ENCODE assay signal across 8 cellular contexts in the genomic region with DNA sequence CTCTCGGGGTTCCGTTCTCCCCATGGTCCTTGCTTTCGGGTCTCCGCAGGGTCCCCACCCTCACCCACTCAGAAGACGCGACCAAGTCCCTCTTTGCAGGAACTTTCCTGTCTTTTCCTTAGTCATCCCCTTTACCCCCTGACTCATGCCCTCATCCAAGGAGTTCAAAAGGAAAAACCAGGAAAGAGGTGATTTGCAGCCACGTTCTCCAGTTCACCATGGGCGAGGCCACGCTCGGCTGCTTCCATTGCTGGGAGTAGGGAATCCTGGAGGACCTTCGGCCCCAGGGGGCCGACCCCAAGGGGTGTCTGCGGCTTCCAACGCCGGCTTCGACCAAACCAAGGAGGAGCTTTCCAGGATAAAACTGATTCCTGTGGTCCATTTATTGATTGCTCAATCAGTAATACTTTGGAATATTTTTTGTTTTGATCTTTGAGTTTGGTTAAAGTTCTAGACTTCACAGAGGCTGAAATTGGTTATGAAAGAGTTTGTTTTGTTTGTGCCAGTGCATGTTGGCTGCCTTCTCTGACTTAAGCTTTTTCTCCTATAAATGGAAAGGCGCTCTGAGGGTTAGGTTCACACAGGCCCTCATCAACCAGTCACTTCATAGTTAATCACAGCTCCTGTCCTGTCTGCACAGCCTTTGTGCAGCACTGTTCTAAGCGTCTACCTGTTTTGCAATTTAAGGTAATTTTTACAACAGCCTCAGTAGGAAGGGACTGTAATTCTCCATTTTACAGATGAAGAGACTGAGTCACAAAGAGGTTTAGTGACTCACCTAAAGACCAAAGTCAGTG. TPM values are rescaled to one million over a fixed set of nuclear protein-coding genes. Genes with fewer than 3 reads are reported as not detected.
DNase-seq lines count a peak whose midpoint lies in the region; ATAC-seq, FAIRE-seq and TF ChIP-seq lines count a peak whose summit lies in the region.

No MANE protein-coding gene starts in this region.

- H3K4me1 ChIP-seq in HEK293 (ENCODE audit: control insufficient read depth, insufficient read depth, low read length) = no peaks in the 10 kb centered on the region; the same call in 1 of the 2 replicates
- peaks cover 20 to 22% of the 10 kb centered on the region in 2 experiments for H3K4me1 ChIP-seq in K562 (replicated peaks in 1 of 2; ENCODE audit: control insufficient read depth in 2 of 2, insufficient read depth in 2 of 2, low read length in 2 of 2)

- no peaks in the 10 kb centered on the region for H3K27me3 ChIP-seq in K562 (ENCODE audit: control insufficient read depth in 2 of 2, insufficient read depth in 2 of 2, low read length in 2 of 2)

- peaks cover 2 to 3% of the 10 kb centered on the region in 2 experiments; a peak in 2 of 3 replicates for H3K36me3 ChIP-seq in HEK293 (ENCODE audit: control insufficient read depth in 2 of 2, insufficient read depth in 1 of 2, low read length in 2 of 2)
- H3K36me3 ChIP-seq in K562 (ENCODE audit: control insufficient read depth, insufficient read depth, low read length) = no peaks in the 10 kb centered on the region

- TF ChIP-seq CTCF in AG04449 (IDR thresholded peaks at IDR 0.05; ENCODE audit: insufficient read depth, low read length, missing control alignments) (no peak), HEK293 (tag by site-specific recombination; IDR thresholded peaks at IDR 0.05) (no peak), K562 (IDR thresholded peaks at IDR 0.05 in 2 of 3, conservative IDR thresholded peaks at IDR 0.05 in 1 of 3; ENCODE audit: insufficient read depth in 2 of 3, low read depth in 1 of 3, low read length in 3 of 3) (no peak)

- CTCF ChIA-PET in AG04449 (lab: Yijun Ruan, JAX) (interaction anchor here (0.6 to 2.1 kb wide), 5 partner anchors 14 to 1515 kb away, joined by 3 to 9 read pairs (median 4); no protein-coding TSS in a partner anchor), HEK293 (lab: Yijun Ruan, JAX) (interaction anchor here (0.6 to 1.5 kb wide), 2 partner anchors 45 to 48 kb away, joined by 3 to 4 read pairs; no protein-coding TSS in a partner anchor), K562 (lab: Yijun Ruan, JAX; ENCODE audit: low intra/inter-chr PET ratio) (no interaction called here)

- H3K4me3 ChIP-seq in AG04449 (ENCODE audit: low read depth, low read length) (peak overlapping the region; percentile 70), HEK293 (ENCODE audit: low read depth, low read length) (peak overlapping the region; percentile 59), K562 (peak overlapping the region; percentile 58)

- H3K27ac ChIP-seq in HEK293 (ENCODE audit: extremely low read depth, low read depth, low read length) = peak overlapping the region; percentile 50; the same call in 1 of the 2 replicates
- H3K27ac ChIP-seq in K562 (ENCODE audit: extremely low read depth, low read depth, low read length) = no peak overlapping the region; the same call in 1 of the 3 replicates
- H3K27ac ChIP-seq in substantia nigra (ENCODE audit: low read depth, low read length, poor library complexity, severe bottlenecking) = peak overlapping the region; percentile 82

- no peak for TF ChIP-seq POLR2A in K562 (conservative IDR thresholded peaks at IDR 0.05)

- H2AFZ ChIP-seq in K562 (ENCODE audit: low read depth, low read length) = peak overlapping the region; percentile 89

- H3K9me1 ChIP-seq in K562 (ENCODE audit: control insufficient read depth, insufficient read depth, low read length) = no peaks in the 10 kb centered on the region

- TF ChIP-seq EP300 in K562 (IDR thresholded peaks at IDR 0.05; ENCODE audit: low read length) = no peak

- no peaks in the 10 kb centered on the region for H3K9me3 ChIP-seq in HEK293 (ENCODE audit: control insufficient read depth, insufficient read depth, low read depth, low read length)
- no peaks in the 10 kb centered on the region for H3K9me3 ChIP-seq in K562 (replicated peaks; ENCODE audit: control insufficient read depth, insufficient read depth, low read depth, low read length)

- peak overlapping the region; percentile 98 for H3K4me2 ChIP-seq in K562 (ENCODE audit: insufficient read depth, low read length)

- no peaks in the 10 kb centered on the region; the same call in 2 of the 3 replicates for H3K79me2 ChIP-seq in K562 (ENCODE audit: control insufficient read depth, insufficient read depth, low read length)

- WGBS in K562 (ENCODE audit: insufficient coverage, low coverage, missing lambda C conversion rate) = 37% methylated on average over 16 of the region's 18 CpGs

- no peak; the same call in 2 of the 3 replicates for ATAC-seq in K562
- no peak for ATAC-seq in GM19467 (IDR thresholded peaks at IDR 0.05; ENCODE audit: unreplicated experiment)
- ATAC-seq in GM19023 (IDR thresholded peaks at IDR 0.05; ENCODE audit: unreplicated experiment) = no peak

- peak overlapping the region; percentile 74 to 92 for H3K9ac ChIP-seq in K562 (ENCODE audit: insufficient read depth in 1 of 2, low read depth in 2 of 2, low read length in 2 of 2)

- no peak for DNase-seq in AG04449 (ENCODE audit: low read depth, low spot score)
- DNase-seq in K562 (ENCODE audit: extremely low read depth in 1 of 4, low spot score in 3 of 4) = no peak
- DNase-seq in kidney tubule cell (ENCODE audit: low spot score) = peak; percentile 82
- DNase-seq in substantia nigra (lab: John Stamatoyannopoulos, UW) = peak in 6 of 49 donors; percentile 15 to 47 (median 40)
- no peak for DNase-seq in NCI-H1694 (lab: John Stamatoyannopoulos, UW)

- POLR2A ChIA-PET in AG04449 (lab: Yijun Ruan, JAX) = no interaction called here
- POLR2A ChIA-PET in HEK293 (lab: Yijun Ruan, JAX) = interaction anchor here (1.4 to 2.0 kb wide), 2 partner anchors 33 to 82 kb away, joined by 4 read pairs; a partner anchor contains a TSS
- POLR2A ChIA-PET in K562 (lab: Yijun Ruan, JAX) = interaction anchor here (0.6 to 1.4 kb wide), 4 partner anchors 8 to 241 kb away, joined by 3 to 5 read pairs (median 4); no protein-coding TSS in a partner anchor

- H4K20me1 ChIP-seq in K562 (replicated peaks; ENCODE audit: control insufficient read depth, insufficient read depth, low read length) = no peaks in the 10 kb centered on the region

- BruUV-seq in K562 (replicated peaks; lab: Mats Ljungman, UMichigan) = TSS peak; percentile 75

- intact Hi-C loops in K562 (cut with micrococcal nuclease) = no loop called here

- in situ Hi-C loops in K562 (cut with MboI) = no loop called here

- peak; percentile 29 for FAIRE-seq in K562 (lab: Jason Lieb, UNC)

- TF ChIP-seq RAD21 in K562 (CRISPR knock-in tag; conservative IDR thresholded peaks at IDR 0.05 in 1 of 2, IDR thresholded peaks at IDR 0.05 in 1 of 2) = no peak

TF ChIP-seq in HEK293, 187 proteins besides CTCF, POLR2A, EP300 and RAD21 (continues in another document):
- 0 out of 2 replicates have a peak, but pooled peaks have one; percentile 3 for TF ChIP-seq KLF7 (tag by site-specific recombination; IDR thresholded peaks at IDR 0.05; ENCODE audit: borderline replicate concordance)
- TF ChIP-seq SP7 (tag by site-specific recombination; IDR thresholded peaks at IDR 0.05) = peak; percentile 6; the same call in 1 of the 2 replicates
- TF ChIP-seq ZIC2 (tag by site-specific recombination; IDR thresholded peaks at IDR 0.05) = peak; percentile 62
- TF ChIP-seq ZNF76 (tag by site-specific recombination; IDR thresholded peaks at IDR 0.05; ENCODE audit: borderline replicate concordance, low read depth) = no peak
- peak; percentile 76 for TF ChIP-seq GLIS2 (tag by site-specific recombination; IDR thresholded peaks at IDR 0.05)

TF ChIP-seq in K562, 482 proteins besides CTCF, POLR2A, EP300 and RAD21 (continues in another document):
- TF ChIP-seq FOSL1 (tag; conservative IDR thresholded peaks at IDR 0.05) = peak; percentile 36; the same call in 1 of the 2 replicates
- TF ChIP-seq C11orf30 (IDR thresholded peaks at IDR 0.05; ENCODE audit: low read depth) = peak; percentile 49; the same call in 1 of the 2 replicates
- no peak for TF ChIP-seq ZNF561 (CRISPR knock-in tag; conservative IDR thresholded peaks at IDR 0.05)
- TF ChIP-seq, protein P1, sequence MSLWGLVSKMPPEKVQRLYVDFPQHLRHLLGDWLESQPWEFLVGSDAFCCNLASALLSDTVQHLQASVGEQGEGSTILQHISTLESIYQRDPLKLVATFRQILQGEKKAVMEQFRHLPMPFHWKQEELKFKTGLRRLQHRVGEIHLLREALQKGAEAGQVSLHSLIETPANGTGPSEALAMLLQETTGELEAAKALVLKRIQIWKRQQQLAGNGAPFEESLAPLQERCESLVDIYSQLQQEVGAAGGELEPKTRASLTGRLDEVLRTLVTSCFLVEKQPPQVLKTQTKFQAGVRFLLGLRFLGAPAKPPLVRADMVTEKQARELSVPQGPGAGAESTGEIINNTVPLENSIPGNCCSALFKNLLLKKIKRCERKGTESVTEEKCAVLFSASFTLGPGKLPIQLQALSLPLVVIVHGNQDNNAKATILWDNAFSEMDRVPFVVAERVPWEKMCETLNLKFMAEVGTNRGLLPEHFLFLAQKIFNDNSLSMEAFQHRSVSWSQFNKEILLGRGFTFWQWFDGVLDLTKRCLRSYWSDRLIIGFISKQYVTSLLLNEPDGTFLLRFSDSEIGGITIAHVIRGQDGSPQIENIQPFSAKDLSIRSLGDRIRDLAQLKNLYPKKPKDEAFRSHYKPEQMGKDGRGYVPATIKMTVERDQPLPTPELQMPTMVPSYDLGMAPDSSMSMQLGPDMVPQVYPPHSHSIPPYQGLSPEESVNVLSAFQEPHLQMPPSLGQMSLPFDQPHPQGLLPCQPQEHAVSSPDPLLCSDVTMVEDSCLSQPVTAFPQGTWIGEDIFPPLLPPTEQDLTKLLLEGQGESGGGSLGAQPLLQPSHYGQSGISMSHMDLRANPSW (CRISPR knock-in tag; IDR thresholded peaks at IDR 0.05) = no peak

RNA-seq across cellular contexts. Expression of a gene that starts 0.8 kb away (rescaled TPM):
- total RNA-seq in K562 (2011; cell fraction: chromatin; rRNA removed; ENCODE audit: low replicate concordance) = 6.3 and 6.8 TPM in 2 replicates
- 6.7 and 7.5 TPM in 2 replicates for total RNA-seq in K562 (2011; cell fraction: nucleolus; rRNA removed)
- total RNA-seq in K562 (2011; cell fraction: nucleoplasm; rRNA removed) = 3.4 and 6.2 TPM in 2 replicates
- total RNA-seq in K562 (2014; rRNA removed) = 15.7 and 19.1 TPM in 2 replicates
- 7.4 TPM in 2 replicates for total RNA-seq in K562 (2014; rRNA removed; fragmentation: Illumina TruSeq; extraction: Trizol)
- 11.9 and 12.2 TPM in 2 replicates for total RNA-seq in K562 (2015; rRNA removed; fragmentation: Illumina TruSeq; extraction: Trizol)
- total RNA-seq in K562 (2021) = 22.5 and 23.4 TPM in 2 replicates
- polyA plus RNA-seq in K562 (2011; rRNA removed) = 12.0 and 30.2 TPM in 2 replicates
- polyA plus RNA-seq in K562 (2011; cell fraction: cytosol; rRNA removed) = 13.3 and 29.7 TPM in 2 replicates
- polyA plus RNA-seq in K562 (2011; cell fraction: nucleus; rRNA removed) = 20.7 and 39.0 TPM in 2 replicates
- 21.9 and 68.2 TPM in 2 replicates for polyA plus RNA-seq in K562 (2012)
- polyA plus RNA-seq in K562 (2014; fragmentation: Illumina TruSeq; extraction: Trizol) = 12.6 and 14.9 TPM in 2 replicates
- polyA plus RNA-seq in K562 (2014; fragmentation: Nextera tagmentation; extraction: Ambion mirVana) = 1 to 10 TPM; 1.9 to 5.4 TPM
- 16.6 and 18.1 TPM in 2 replicates for polyA plus RNA-seq in K562 (2014; rRNA removed)
- polyA minus RNA-seq in K562 (2011; rRNA and poly(A)+ RNA removed) = 8.8 and 14.7 TPM in 2 replicates
- polyA minus RNA-seq in K562 (2011; cell fraction: cytosol; rRNA and poly(A)+ RNA removed) = 7.3 and 27.7 TPM in 2 replicates
- polyA minus RNA-seq in K562 (2011; cell fraction: nucleus; rRNA and poly(A)+ RNA removed) = 2.0 and 6.4 TPM in 2 replicates
